26 cellular contexts compared by ENCODE assay signal in genomic region chr1:177311111-177311510, GRCh38.
"Had no signal": no experiment of that assay in that cellular context is flagged by ENCODE, and none has a peak within 500 bp of the region (broad histone marks: within the 10 kb centered on the region; RNA-seq: fewer than 3 reads in every experiment).

No MANE protein-coding gene starts in this region.

- H3K27ac ChIP-seq: hepatocyte, right atrium auricular region, spleen, thyroid gland, upper lobe of right lung had no signal

- DNase-seq: activated CD4-positive, alpha-beta T cell treated with anti-CD3 and anti-CD28 coated beads for 36 hours; activated CD4-positive, alpha-beta T cell treated with anti-CD3 and anti-CD28 coated beads, Interleukin-2, amount 50 U/mL, for 4 hours; activated CD8-positive, alpha-beta memory T cell treated with anti-CD3 and anti-CD28 coated beads, Interleukin-2, amount 50 U/mL, for 48 hours; activated naive CD4-positive, alpha-beta T cell treated with Interleukin-2 at 50 U/mL for 16 hours; activated naive CD8-positive, alpha-beta T cell treated with anti-CD3 and anti-CD28 coated beads for 36 hours; activated T-cell treated with anti-CD3 and anti-CD28 coated beads, Interleukin-2, amount 50 U/mL, for 4 hours; cerebellar nuclear complex; cortex of kidney; effector CD4-positive, alpha-beta T cell; glutamatergic neuron; immature natural killer cell; kidney glomerular epithelial cell; left ventricle myocardium superior; spleen; stimulated activated CD4-positive, alpha-beta T cell treated with anti-CD3 and anti-CD28 coated beads, Interleukin-4, amount 100 ng/mL, for 1 hour; stimulated activated naive CD4-positive, alpha-beta T cell; T1000; thyroid gland; upper lobe of right lung had no signal

- H3K4me2 ChIP-seq: hepatocyte had no signal

- H3K4me3 ChIP-seq: hepatocyte, right atrium auricular region, spleen, thyroid gland, upper lobe of right lung had no signal

- H3K36me3 ChIP-seq: right atrium auricular region, spleen, thyroid gland, upper lobe of right lung had no signal

- H3K79me2 ChIP-seq: hepatocyte had no signal

- ATAC-seq: activated CD4-positive, alpha-beta T cell treated with anti-CD3 and anti-CD28 coated beads for 36 hours; activated T-cell treated with anti-CD3 and anti-CD28 coated beads, Interleukin-2, amount 50 U/mL, for 4 hours; esophagus mucosa; left ventricle myocardium superior; upper lobe of right lung; WTC11 had no signal

- H3K9me3 Mint-ChIP-seq: activated T-helper 2 cell treated with anti-CD3 and anti-CD28 coated beads, Interferon-gamma antibody, Interleukin-2, Interleukin-4, amounts not matched to agents 10 μg/mL and 5 μg/mL and 100 μg/mL, durations not matched to agents 14 hours and 24 hours and 36 hours; nephron; T-helper 1 cell treated with Interleukin-12 subunit alpha and Interleukin-12 subunit beta and Interleukin-4 antibody, amounts not matched to agents 30 μg/mL and 1 μg/mL, for 36 hours; WTC11 had no signal

- H3K36me3 Mint-ChIP-seq: activated naive CD8-positive, alpha-beta T cell treated with anti-CD3 and anti-CD28 coated beads for 36 hours; immature natural killer cell; WTC11 had no signal

- H3K4me1 Mint-ChIP-seq: activated CD4-positive, alpha-beta T cell treated with anti-CD3 and anti-CD28 coated beads for 36 hours; activated naive CD8-positive, alpha-beta T cell treated with anti-CD3 and anti-CD28 coated beads for 36 hours; immature natural killer cell had no signal

- H3K27me3 ChIP-seq: right atrium auricular region, spleen, thyroid gland, upper lobe of right lung had no signal

- H3K4me1 ChIP-seq: right atrium auricular region, spleen, thyroid gland, upper lobe of right lung had no signal

- H2AFZ ChIP-seq: hepatocyte had no signal

- H3K4me3 Mint-ChIP-seq: activated CD4-positive, alpha-beta T cell treated with anti-CD3 and anti-CD28 coated beads for 36 hours; activated naive CD8-positive, alpha-beta T cell treated with anti-CD3 and anti-CD28 coated beads for 36 hours; activated T-cell treated with anti-CD3 and anti-CD28 coated beads, Interleukin-2, amount 50 U/mL, for 4 hours; immature natural killer cell; nephron; T-helper 1 cell treated with Interleukin-12 subunit alpha and Interleukin-12 subunit beta and Interleukin-4 antibody, amounts not matched to agents 30 μg/mL and 1 μg/mL, for 36 hours; WTC11 had no signal

- H3K27ac Mint-ChIP-seq: activated CD4-positive, alpha-beta T cell treated with anti-CD3 and anti-CD28 coated beads for 36 hours; activated naive CD8-positive, alpha-beta T cell treated with anti-CD3 and anti-CD28 coated beads for 36 hours; activated T-helper 2 cell treated with anti-CD3 and anti-CD28 coated beads, Interferon-gamma antibody, Interleukin-2, Interleukin-4, amounts not matched to agents 10 μg/mL and 5 μg/mL and 100 μg/mL, durations not matched to agents 14 hours and 24 hours and 36 hours; immature natural killer cell; nephron; T-helper 1 cell treated with Interleukin-12 subunit alpha and Interleukin-12 subunit beta and Interleukin-4 antibody, amounts not matched to agents 30 μg/mL and 1 μg/mL, for 36 hours; WTC11 had no signal
